ENCODE assay signal across 20 cellular contexts in genomic region chr4:3364634-3365314, GRCh38.
DNase-seq lines count a peak whose midpoint lies in the region; ATAC-seq and TF ChIP-seq lines count a peak whose summit lies in the region.
"Had no signal": no experiment of that assay in that cellular context is flagged by ENCODE, and none has a peak within 500 bp of the region (broad histone marks: within the 10 kb centered on the region; RNA-seq: fewer than 3 reads in every experiment).

No MANE protein-coding gene starts in this region.

- H3K36me3 Mint-ChIP-seq in activated CD4-positive, alpha-beta T cell treated with anti-CD3 and anti-CD28 coated beads, Interleukin-2, amount 10 ng/mL, durations not matched to agents 24 days and 14 days (ENCODE audit: low read depth): no peaks in the 10 kb centered on the region

- H3K27me3 ChIP-seq in H7 (ENCODE audit: control insufficient read depth, insufficient read depth, low read length): no peaks in the 10 kb centered on the region
- H3K27me3 ChIP-seq in right lobe of liver: no peaks in the 10 kb centered on the region
- no peaks in the 10 kb centered on the region for H3K27me3 ChIP-seq in upper lobe of right lung

- H3K27ac Mint-ChIP-seq in activated CD4-positive, alpha-beta T cell treated with anti-CD3 and anti-CD28 coated beads, Interleukin-2, amount 10 ng/mL, durations not matched to agents 24 days and 14 days: no peak overlapping the region

- H3K4me3 ChIP-seq in H7 (ENCODE audit: insufficient read depth, low read depth, low read length) (no peak overlapping the region), right lobe of liver (no peak overlapping the region), upper lobe of right lung (no peak overlapping the region)

- ATAC-seq in right lobe of liver: peak in 2 of 4 donors; percentile 5 to 19
- no peak for ATAC-seq in upper lobe of right lung
- no peak for ATAC-seq in GM21529 (IDR thresholded peaks at IDR 0.05; ENCODE audit: unreplicated experiment)
- no peak for ATAC-seq in GM18909 (IDR thresholded peaks at IDR 0.05; ENCODE audit: poor library complexity, unreplicated experiment)
- ATAC-seq: Right ventricle myocardium inferior had no signal

- 89% methylated on average over 8 of the region's 18 CpGs for WGBS in right lobe of liver (ENCODE audit: insufficient coverage, low coverage, low lambda C conversion rate, missing lambda C conversion rate)

- H3K4me1 Mint-ChIP-seq in activated CD4-positive, alpha-beta T cell treated with anti-CD3 and anti-CD28 coated beads, Interleukin-2, amount 10 ng/mL, durations not matched to agents 24 days and 14 days: peaks cover 15% of the 10 kb centered on the region

- no peak for TF ChIP-seq POLR2A in right lobe of liver (IDR thresholded peaks at IDR 0.05)

- no peak for TF ChIP-seq CTCF in right lobe of liver (IDR thresholded peaks at IDR 0.05)
- TF ChIP-seq CTCF in upper lobe of right lung (IDR thresholded peaks at IDR 0.05): no peak

- H3K27ac ChIP-seq in right lobe of liver: peak overlapping the region in 2 of 3 donors; percentile 7 to 37
- H3K27ac ChIP-seq in upper lobe of right lung: no peak overlapping the region
- H3K27ac ChIP-seq: C4-2B, HL-60 had no signal

- intact Hi-C loops in activated CD4-positive, alpha-beta T cell treated with anti-CD3 and anti-CD28 coated beads, Interleukin-2, amount 10 ng/mL, durations not matched to agents 24 days and 14 days (cut with micrococcal nuclease): no loop called here
- intact Hi-C loops in right lobe of liver (cut with DNase I) (no loop called here), upper lobe of right lung (cut with DNase I) (no loop called here)

- H3K27me3 Mint-ChIP-seq in activated CD4-positive, alpha-beta T cell treated with anti-CD3 and anti-CD28 coated beads, Interleukin-2, amount 10 ng/mL, durations not matched to agents 24 days and 14 days: peaks cover 18% of the 10 kb centered on the region

- H3K9me3 Mint-ChIP-seq in activated CD4-positive, alpha-beta T cell treated with anti-CD3 and anti-CD28 coated beads, Interleukin-2, amount 10 ng/mL, durations not matched to agents 24 days and 14 days: no peaks in the 10 kb centered on the region

- peak; percentile 51 for DNase-seq in activated CD4-positive, alpha-beta T cell treated with anti-CD3 and anti-CD28 coated beads, Interleukin-2, amount 10 ng/mL, durations not matched to agents 24 days and 14 days
- no peak for DNase-seq in activated CD4-positive, alpha-beta T cell treated with anti-CD3 and anti-CD28 coated beads for 1 hour
- DNase-seq in H7 (peak; percentile 44), right lobe of liver (peak in 1 of 3 donors; percentile 50), upper lobe of right lung (peak; percentile 58), NCI-H748 (lab: John Stamatoyannopoulos, UW; ENCODE audit: unreplicated experiment) (no peak)
- DNase-seq: H9; IMR-90; Karpas-422; NCI-H1048; NCI-H1436; NCI-H1930; NCI-H226; NCI-H526; NK-92 treated with Interleukin-12 subunit alpha and Interleukin-12 subunit beta, amount 100 ng/mL, for 24 hours had no signal

- no peak overlapping the region for H3K4me3 Mint-ChIP-seq in activated CD4-positive, alpha-beta T cell treated with anti-CD3 and anti-CD28 coated beads, Interleukin-2, amount 10 ng/mL, durations not matched to agents 24 days and 14 days
- H3K4me3 Mint-ChIP-seq: H9 had no signal

- H3K36me3 ChIP-seq in H7 (replicated peaks; ENCODE audit: control insufficient read depth, insufficient read depth, low read length) (no peaks in the 10 kb centered on the region), right lobe of liver (no peaks in the 10 kb centered on the region), upper lobe of right lung (no peaks in the 10 kb centered on the region)

- H3K4me1 ChIP-seq in right lobe of liver (peaks cover 0 to 25% (median 12%) of the 10 kb centered on the region in 4 donors), upper lobe of right lung (peaks cover 11% of the 10 kb centered on the region)

- no peaks in the 10 kb centered on the region for H3K9me3 ChIP-seq in right lobe of liver
- no peaks in the 10 kb centered on the region for H3K9me3 ChIP-seq in upper lobe of right lung

Comparison
In these comparisons a context has a peak if more than half of its experiments do, and no peak if none do; other contexts are left out.
1. DNase-seq: peak in activated CD4-positive, alpha-beta T cell treated with anti-CD3 and anti-CD28 coated beads, Interleukin-2, amount 10 ng/mL, durations not matched to agents 24 days and 14 days (single experiment), H7 (single experiment) and upper lobe of right lung (single experiment); none in activated CD4-positive, alpha-beta T cell treated with anti-CD3 and anti-CD28 coated beads for 1 hour (single experiment) and NCI-H748 (single experiment).